Comparison of ENCODE assay signal across 18 cellular contexts in genomic region chr5:79329453-79329852, GRCh38.
A peak's percentile ranks its signal among the peaks of the same experiment; 100 is the strongest.
DNase-seq lines count a peak whose midpoint lies in the region; ATAC-seq and TF ChIP-seq lines count a peak whose summit lies in the region.
"Had no signal": no experiment of that assay in that cellular context is flagged by ENCODE, and none has a peak within 500 bp of the region (broad histone marks: within the 10 kb centered on the region; RNA-seq: fewer than 3 reads in every experiment).

No MANE protein-coding gene starts in this region.

- H3K4me1 ChIP-seq in HEK293 (ENCODE audit: control insufficient read depth, insufficient read depth, low read length) (no peaks in the 10 kb centered on the region), RWPE2 (ENCODE audit: insufficient read depth, poor library complexity, severe bottlenecking) (no peaks in the 10 kb centered on the region)
- H3K4me1 ChIP-seq: BLaER1 had no signal

- no peak for TF ChIP-seq CTCF in HEK293 (tag by site-specific recombination; IDR thresholded peaks at IDR 0.05)
- no peak for TF ChIP-seq CTCF in RWPE2 (IDR thresholded peaks at IDR 0.05; ENCODE audit: poor library complexity, severe bottlenecking)
- TF ChIP-seq CTCF in lower leg skin (IDR thresholded peaks at IDR 0.05) = no peak

- H3K4me3 ChIP-seq in HEK293 (ENCODE audit: low read depth, low read length) = no peak overlapping the region
- no peak overlapping the region for H3K4me3 ChIP-seq in RWPE2 (ENCODE audit: severe bottlenecking)
- H3K4me3 ChIP-seq in lower leg skin (ENCODE audit: low read depth, poor library complexity, severe bottlenecking) = no peak overlapping the region
- H3K4me3 ChIP-seq: BLaER1 had no signal

- TF ChIP-seq POLR2A in lower leg skin (IDR thresholded peaks at IDR 0.05) = no peak

- WGBS in lower leg skin, 2 donors = 75 to 83% methylated on average over 4 of the region's 4 CpGs

- 0 out of 3 replicates have a peak, but pooled peaks have one; percentile 14 for ATAC-seq in RWPE2 (ENCODE audit: low read depth)

- no peaks in the 10 kb centered on the region for H3K9me3 ChIP-seq in HEK293 (ENCODE audit: control insufficient read depth, insufficient read depth, low read depth, low read length)
- H3K9me3 ChIP-seq in RWPE2 (ENCODE audit: severe bottlenecking) = no peaks in the 10 kb centered on the region
- H3K9me3 ChIP-seq: BLaER1 had no signal

- no peaks in the 10 kb centered on the region for H3K27me3 ChIP-seq in RWPE2 (ENCODE audit: insufficient read depth, poor library complexity, severe bottlenecking)
- H3K27me3 ChIP-seq: BLaER1 had no signal

- peak; percentile 7 for DNase-seq in NCI-H2107 treated with DMSO at 0.1 percent for 48 hours (lab: John Stamatoyannopoulos, UW; ENCODE audit: unreplicated experiment)
- DNase-seq in NCI-H2107 (lab: John Stamatoyannopoulos, UW) = no peak
- no peak for DNase-seq in RWPE2 (ENCODE audit: low spot score)
- DNase-seq in left kidney (ENCODE audit: low read depth, low spot score) = peak; percentile 13
- no peak for DNase-seq in mucosa of gallbladder (ENCODE audit: low spot score)
- DNase-seq in lower leg skin (ENCODE audit: low spot score in 2 of 2) = no peak
- DNase-seq: 8988T; AML-193; Calu3; CD4-positive, alpha-beta T cell; DMS153; DND-41; GDM1; GOT3; H9; HFFc6 had no signal

- H3K27ac ChIP-seq in HEK293 (ENCODE audit: extremely low read depth, low read depth, low read length) = no peak overlapping the region
- H3K27ac ChIP-seq in RWPE2 (ENCODE audit: poor library complexity, severe bottlenecking) = no peak overlapping the region
- H3K27ac ChIP-seq: BLaER1 had no signal

- intact Hi-C loops in lower leg skin (cut with DNase I; ENCODE audit: low total_unique reads) = no loop called here

- H3K36me3 ChIP-seq in HEK293 (ENCODE audit: control insufficient read depth in 2 of 2, insufficient read depth in 1 of 2, low read length in 2 of 2) (peaks cover 0 to 4% of the 10 kb centered on the region in 2 experiments; a peak in 1 of 3 replicates), RWPE2 (ENCODE audit: low read depth) (no peaks in the 10 kb centered on the region)
- H3K36me3 ChIP-seq: BLaER1 had no signal

- POLR2A ChIA-PET in HEK293 (lab: Yijun Ruan, JAX) = no interaction called here

- CTCF ChIA-PET in HEK293 (lab: Yijun Ruan, JAX) = no interaction called here

TF ChIP-seq in HEK293, 187 proteins besides CTCF, POLR2A, EP300 and RAD21:
- TF ChIP-seq ZFHX2 (tag by site-specific recombination; conservative IDR thresholded peaks at IDR 0.05) (peak; percentile 51), ZNF302 (tag by site-specific recombination; IDR thresholded peaks at IDR 0.05; ENCODE audit: low read depth) (no peak), ZNF548 (tag by site-specific recombination; IDR thresholded peaks at IDR 0.05) (0 out of 2 replicates have a peak, but pooled peaks have one; percentile 40), ZBTB1 (tag by site-specific recombination; IDR thresholded peaks at IDR 0.05) (no peak), ZNF692 (tag by site-specific recombination; IDR thresholded peaks at IDR 0.05) (peak; percentile 25; the same call in 1 of the 2 replicates), ZNF571 (tag by site-specific recombination; IDR thresholded peaks at IDR 0.05) (no peak), ZNF211 (tag by site-specific recombination; IDR thresholded peaks at IDR 0.05; ENCODE audit: low read depth) (0 out of 2 replicates have a peak, but pooled peaks have one; percentile 23), RBAK (tag by site-specific recombination; IDR thresholded peaks at IDR 0.05) (no peak), MZF1 (tag by site-specific recombination; IDR thresholded peaks at IDR 0.05; ENCODE audit: borderline replicate concordance) (no peak), PRDM10 (tag by site-specific recombination; IDR thresholded peaks at IDR 0.05) (0 out of 2 replicates have a peak, but pooled peaks have one; percentile 33), ZNF146 (tag by site-specific recombination; IDR thresholded peaks at IDR 0.05) (no peak), EGR2 (tag by site-specific recombination; IDR thresholded peaks at IDR 0.05; ENCODE audit: low read depth) (peak; percentile 34; the same call in 1 of the 2 replicates), ZNF214 (tag by site-specific recombination; IDR thresholded peaks at IDR 0.05; ENCODE audit: borderline replicate concordance) (no peak), ZNF366 (tag by site-specific recombination; conservative IDR thresholded peaks at IDR 0.05) (0 out of 2 replicates have a peak, but pooled peaks have one; percentile 12), ZNF768 (tag by site-specific recombination; IDR thresholded peaks at IDR 0.05) (no peak)

Comparison
In these comparisons a context has a peak if more than half of its experiments do, and no peak if none do; other contexts are left out.
1. DNase-seq: peak in NCI-H2107 treated with DMSO at 0.1 percent for 48 hours (single experiment) and left kidney (single experiment); none in NCI-H2107 (single experiment), RWPE2 (single experiment), mucosa of gallbladder (single experiment) and lower leg skin (0 of 2).